16 cellular contexts compared by ENCODE assay signal in genomic region chr16:27406729-27407128, GRCh38. TPM values are rescaled to one million over a fixed set of nuclear protein-coding genes. Genes with fewer than 3 reads are reported as not detected.
DNase-seq lines count a peak whose midpoint lies in the region; ATAC-seq, FAIRE-seq and TF ChIP-seq lines count a peak whose summit lies in the region.
"Had no signal": no experiment of that assay in that cellular context is flagged by ENCODE, and none has a peak within 500 bp of the region (broad histone marks: within the 10 kb centered on the region; RNA-seq: fewer than 3 reads in every experiment).

No MANE protein-coding gene starts in this region.

- peaks cover 3% of the 10 kb centered on the region for H3K9me3 Mint-ChIP-seq in activated CD4-positive, alpha-beta memory T cell treated with anti-CD3 and anti-CD28 coated beads, Interleukin-2, amount 10 ng/mL, durations not matched to agents 7 days and 5 days
- H3K9me3 Mint-ChIP-seq in GM23338 = no peaks in the 10 kb centered on the region

- H3K27me3 ChIP-seq in DND-41 (ENCODE audit: insufficient read depth, low read length, poor library complexity) = no peaks in the 10 kb centered on the region
- no peaks in the 10 kb centered on the region for H3K27me3 ChIP-seq in H1 (replicated peaks in 1 of 4; ENCODE audit: control insufficient read depth in 3 of 4, extremely low read depth in 1 of 4, insufficient read depth in 3 of 4, low read length in 3 of 4)
- H3K27me3 ChIP-seq in PC-3 (ENCODE audit: low read length) = no peaks in the 10 kb centered on the region
- no peaks in the 10 kb centered on the region for H3K27me3 ChIP-seq in GM23338 (ENCODE audit: insufficient read depth)
- H3K27me3 ChIP-seq: MG63 had no signal

- WGBS in H1 (ENCODE audit: extremely low coverage in 1 of 2, insufficient coverage in 1 of 2, insufficient read length in 1 of 2, insufficient replicate concordance in 2 of 2, low coverage in 1 of 2, low lambda C conversion rate in 2 of 2, missing lambda C conversion rate in 1 of 2), 2 experiments = 82% methylated on average over 2 of the region's 2 CpGs; no CpG with 5 or more reads in 1 of the 2 experiments

- H2AK5ac ChIP-seq in H1 (ENCODE audit: low read depth, low read length) = no peak overlapping the region

- no peak overlapping the region for H4K8ac ChIP-seq in H1 (ENCODE audit: extremely low read depth, insufficient read depth, low read length)

- H3F3A ChIP-seq in PC-3 (ENCODE audit: low read length, unreplicated experiment) (no peaks in the 10 kb centered on the region), GM23338 (replicated peaks; ENCODE audit: low read depth) (no peaks in the 10 kb centered on the region)

- H2BK120ac ChIP-seq in H1 (replicated peaks; ENCODE audit: low read depth, low read length) = no peak overlapping the region

- H3K27ac Mint-ChIP-seq in activated CD4-positive, alpha-beta memory T cell treated with anti-CD3 and anti-CD28 coated beads, Interleukin-2, amount 10 ng/mL, durations not matched to agents 7 days and 5 days = peak overlapping the region; percentile 87
- H3K27ac Mint-ChIP-seq in GM23338 = no peak overlapping the region

- H3K9ac ChIP-seq in DND-41 (ENCODE audit: low read depth, low read length) = no peak overlapping the region
- no peak overlapping the region for H3K9ac ChIP-seq in H1 (replicated peaks in 1 of 4; ENCODE audit: extremely low read depth in 1 of 4, low read depth in 3 of 4, low read length in 3 of 4)
- H3K9ac ChIP-seq in PC-3 (ENCODE audit: low read length) = no peak overlapping the region

- POLR2A ChIA-PET in activated CD4-positive, alpha-beta memory T cell treated with anti-CD3 and anti-CD28 coated beads, Interleukin-2, amount 10 ng/mL, durations not matched to agents 7 days and 5 days (lab: Charles Lee) = interaction anchor here (0.6 to 9.3 kb wide), 11 partner anchors 12 to 233 kb away, joined by 3 to 80 read pairs (median 5); partner anchors contain the start of gene KATNIP
- POLR2A ChIA-PET in H1 (lab: Charles Lee; ENCODE audit: partially characterized antibody) (no interaction called here), PC-3 (lab: Charles Lee; ENCODE audit: unreplicated experiment) (interaction anchor here (0.6 kb wide), 1 partner anchor 203 kb away, joined by 3 read pairs; no protein-coding TSS in a partner anchor)

- peak overlapping the region; percentile 70 for H3K4me3 Mint-ChIP-seq in activated CD4-positive, alpha-beta memory T cell treated with anti-CD3 and anti-CD28 coated beads, Interleukin-2, amount 10 ng/mL, durations not matched to agents 7 days and 5 days
- H3K4me3 Mint-ChIP-seq in GM23338 = no peak overlapping the region
- H3K4me3 Mint-ChIP-seq: H9 had no signal

- H3K4me1 ChIP-seq in DND-41 (ENCODE audit: insufficient read depth, low read length) = peaks cover 40% of the 10 kb centered on the region
- peaks cover 0 to 6% (median 4%) of the 10 kb centered on the region in 4 experiments; a peak in 3 of 7 replicates for H3K4me1 ChIP-seq in H1 (replicated peaks in 1 of 4; ENCODE audit: control insufficient read depth in 3 of 4, insufficient read depth in 4 of 4, low read length in 3 of 4)
- H3K4me1 ChIP-seq in PC-3 (ENCODE audit: insufficient read depth, low read length) = no peaks in the 10 kb centered on the region
- H3K4me1 ChIP-seq in GM23338 (ENCODE audit: insufficient read depth) = peaks cover 6% of the 10 kb centered on the region; the same call in 1 of the 2 replicates

- DNase-seq in AG20443 (ENCODE audit: low spot score) (peak; percentile 6), DND-41 (no peak), H1 (ENCODE audit: low read depth in 1 of 2, low spot score in 2 of 2) (no peak), PC-3 (no peak), GM23338 (ENCODE audit: low spot score) (no peak), amygdala (lab: John Stamatoyannopoulos, UW) (no peak)
- DNase-seq in activated CD4-positive, alpha-beta memory T cell treated with anti-CD3 and anti-CD28 coated beads, Interleukin-2, amount 10 ng/mL, durations not matched to agents 7 days and 5 days = no peak
- DNase-seq: glutamatergic neuron; H9; Right ventricle myocardium superior; stimulated activated CD4-positive, alpha-beta T cell treated with anti-CD3 and anti-CD28 coated beads, Interleukin-1b, Interleukin-23, amount 100 ng/mL, for 48 hours had no signal

- H2BK5ac ChIP-seq in H1 (ENCODE audit: low read depth, low read length) = no peak overlapping the region

- H3K23ac ChIP-seq in H1 (ENCODE audit: insufficient read length) = no peak overlapping the region

- no peak overlapping the region for H3K18ac ChIP-seq in H1 (ENCODE audit: extremely low read depth, low read length)

- H2BK12ac ChIP-seq in H1 (ENCODE audit: low read depth, low read length) = no peak overlapping the region

- H3K27me3 Mint-ChIP-seq in activated CD4-positive, alpha-beta memory T cell treated with anti-CD3 and anti-CD28 coated beads, Interleukin-2, amount 10 ng/mL, durations not matched to agents 7 days and 5 days = no peaks in the 10 kb centered on the region
- peaks cover 3% of the 10 kb centered on the region for H3K27me3 Mint-ChIP-seq in GM23338 (ENCODE audit: insufficient read depth, low read depth, poor library complexity)

- H3K56ac ChIP-seq in H1 (replicated peaks; ENCODE audit: insufficient read length, low read depth, low read length) = no peak overlapping the region

- no peaks in the 10 kb centered on the region for H4K20me1 ChIP-seq in DND-41 (ENCODE audit: insufficient read depth, low read length)
- no peaks in the 10 kb centered on the region for H4K20me1 ChIP-seq in H1 (replicated peaks in 1 of 2; ENCODE audit: control insufficient read depth in 1 of 2, insufficient read depth in 2 of 2, low read length in 2 of 2)
- H4K20me1 ChIP-seq in PC-3 (ENCODE audit: low read length) = no peaks in the 10 kb centered on the region
- H4K20me1 ChIP-seq in GM23338 (replicated peaks; ENCODE audit: insufficient read depth) = no peaks in the 10 kb centered on the region

- no peaks in the 10 kb centered on the region for H3K23me2 ChIP-seq in H1 (ENCODE audit: low read depth, low read length)

- H3K4me2 ChIP-seq in DND-41 (ENCODE audit: insufficient read depth, low read length) (no peak overlapping the region), H1 (ENCODE audit: insufficient read depth in 1 of 2, low read depth in 2 of 2, low read length in 2 of 2) (no peak overlapping the region), PC-3 (ENCODE audit: low read length) (no peak overlapping the region), GM23338 (no peak overlapping the region)

- H3K27ac ChIP-seq in DND-41 (ENCODE audit: low read length) (peak overlapping the region; percentile 39; the same call in 1 of the 2 replicates), H1 (ENCODE audit: low read depth, low read length) (no peak overlapping the region), PC-3 (ENCODE audit: low read length) (no peak overlapping the region), GM23338 (ENCODE audit: low read depth) (no peak overlapping the region)
- H3K27ac ChIP-seq: C4-2B had no signal

- H4K5ac ChIP-seq in H1 (ENCODE audit: insufficient read length, low read depth, low read length) = no peak overlapping the region

- peaks cover 47% of the 10 kb centered on the region for H3K36me3 Mint-ChIP-seq in activated CD4-positive, alpha-beta memory T cell treated with anti-CD3 and anti-CD28 coated beads, Interleukin-2, amount 10 ng/mL, durations not matched to agents 7 days and 5 days (ENCODE audit: low read depth)
- no peaks in the 10 kb centered on the region; the same call in 2 of the 3 replicates for H3K36me3 Mint-ChIP-seq in GM23338 (ENCODE audit: low read depth)

- no peak for ATAC-seq in DND-41 (ENCODE audit: insufficient read depth, low read depth)
- no peak for ATAC-seq in PC-3
- no peak for ATAC-seq in GM21447 (IDR thresholded peaks at IDR 0.05; ENCODE audit: unreplicated experiment)
- ATAC-seq in GM23338 = no peak

- H2AFZ ChIP-seq in DND-41 (ENCODE audit: low read depth, low read length) (no peak overlapping the region), H1 (ENCODE audit: low read length) (no peak overlapping the region), PC-3 (ENCODE audit: low read length) (no peak overlapping the region), GM23338 (no peak overlapping the region)

- no peak overlapping the region for H2BK20ac ChIP-seq in H1 (ENCODE audit: low read length)

- H3K4ac ChIP-seq in H1 (replicated peaks; ENCODE audit: insufficient read length, low read depth, low read length) = no peak overlapping the region

- no peak for TF ChIP-seq POLR2A in H1 (IDR thresholded peaks at IDR 0.05; ENCODE audit: control extremely low read depth in 1 of 2, low read depth in 2 of 2, low read length in 2 of 2)

- no peaks in the 10 kb centered on the region for H3K9me3 ChIP-seq in DND-41 (ENCODE audit: insufficient read depth, low read length, severe bottlenecking)
- no peaks in the 10 kb centered on the region for H3K9me3 ChIP-seq in H1 (ENCODE audit: insufficient read depth in 2 of 2, low read depth in 1 of 2, low read length in 1 of 2)
- H3K9me3 ChIP-seq in PC-3 (ENCODE audit: low read length) = no peaks in the 10 kb centered on the region

- no peak for TF ChIP-seq CTCF in DND-41 (IDR thresholded peaks at IDR 0.05; ENCODE audit: borderline replicate concordance, extremely low read depth, low read length, poor library complexity, severe bottlenecking)
- no peak for TF ChIP-seq CTCF in H1 (IDR thresholded peaks at IDR 0.05; ENCODE audit: control extremely low read depth in 1 of 3, insufficient read depth in 1 of 3, low read depth in 1 of 3, low read length in 3 of 3)
- TF ChIP-seq CTCF in PC-3 (conservative IDR thresholded peaks at IDR 0.05; ENCODE audit: low read depth, low read length) = no peak
- TF ChIP-seq CTCF in GM23338 (conservative IDR thresholded peaks at IDR 0.05; ENCODE audit: low read depth in 2 of 2) = no peak

- FAIRE-seq in H1 (lab: Jason Lieb, UNC) = no peak
- FAIRE-seq: endothelial cell of umbilical vein, TTC549 had no signal

- H3K79me1 ChIP-seq in H1 (ENCODE audit: low read depth, low read length) = no peaks in the 10 kb centered on the region

- no peak overlapping the region for H3K4me3 ChIP-seq in DND-41 (ENCODE audit: low read depth in 1 of 2, low read length in 2 of 2)
- H3K4me3 ChIP-seq in H1 (ENCODE audit: extremely low read depth in 1 of 4, insufficient read depth in 2 of 4, low read depth in 3 of 4, low read length in 4 of 4) = no peak overlapping the region
- H3K4me3 ChIP-seq in PC-3 (ENCODE audit: low read length) = no peak overlapping the region
- no peak overlapping the region for H3K4me3 ChIP-seq in GM23338
- H3K4me3 ChIP-seq: MG63 had no signal

- intact Hi-C loops in PC-3 (cut with micrococcal nuclease) = no loop called here

- H4K91ac ChIP-seq in H1 (replicated peaks; ENCODE audit: insufficient read length, low read length) = no peak overlapping the region

- no peak for TF ChIP-seq RAD21 in H1 (IDR thresholded peaks at IDR 0.05 in 1 of 2, conservative IDR thresholded peaks at IDR 0.05 in 1 of 2; ENCODE audit: low read depth in 2 of 2, low read length in 2 of 2)

- H3K9me2 ChIP-seq in PC-3 (replicated peaks; ENCODE audit: low read length) (no peaks in the 10 kb centered on the region), GM23338 (ENCODE audit: insufficient read depth) (no peaks in the 10 kb centered on the region)

- H3K79me2 ChIP-seq in DND-41 (ENCODE audit: insufficient read depth, low read length) = no peaks in the 10 kb centered on the region
- H3K79me2 ChIP-seq in H1 (ENCODE audit: control insufficient read depth in 1 of 2, insufficient read depth in 2 of 2, low read length in 2 of 2) = no peaks in the 10 kb centered on the region
- H3K79me2 ChIP-seq in PC-3 (ENCODE audit: low read length) = no peaks in the 10 kb centered on the region
- no peaks in the 10 kb centered on the region for H3K79me2 ChIP-seq in GM23338 (replicated peaks; ENCODE audit: insufficient read depth)

- H3K36me3 ChIP-seq in DND-41 (ENCODE audit: insufficient read depth, low read length) (no peaks in the 10 kb centered on the region), H1 (ENCODE audit: control insufficient read depth in 2 of 4, insufficient read depth in 4 of 4, low read length in 3 of 4) (no peaks in the 10 kb centered on the region), PC-3 (ENCODE audit: low read depth, low read length) (no peaks in the 10 kb centered on the region), GM23338 (ENCODE audit: insufficient read depth) (no peaks in the 10 kb centered on the region)
- H3K36me3 ChIP-seq: MG63 had no signal

- 0 out of 2 replicates have a peak overlapping the region, but pooled peaks have one; percentile 12 for H2BK15ac ChIP-seq in H1 (ENCODE audit: low read length)

- CTCF ChIA-PET in activated CD4-positive, alpha-beta memory T cell treated with anti-CD3 and anti-CD28 coated beads, Interleukin-2, amount 10 ng/mL, durations not matched to agents 7 days and 5 days (lab: Charles Lee) = interaction anchor here (0.8 to 2.4 kb wide), 12 partner anchors 14 to 297 kb away, joined by 3 to 10 read pairs (median 4); no protein-coding TSS in a partner anchor
- CTCF ChIA-PET in H1 (lab: Charles Lee; ENCODE audit: partially characterized antibody) = interaction anchor here (0.6 to 1.2 kb wide), 4 partner anchors 28 to 50 kb away, joined by 3 read pairs; no protein-coding TSS in a partner anchor
- CTCF ChIA-PET in PC-3 (lab: Charles Lee) = no interaction called here

- H3K4me1 Mint-ChIP-seq in activated CD4-positive, alpha-beta memory T cell treated with anti-CD3 and anti-CD28 coated beads, Interleukin-2, amount 10 ng/mL, durations not matched to agents 7 days and 5 days = peaks cover 85% of the 10 kb centered on the region
- H3K4me1 Mint-ChIP-seq in GM23338 = peaks cover 19% of the 10 kb centered on the region; the same call in 2 of the 3 replicates

- no peak overlapping the region for H3K14ac ChIP-seq in H1 (ENCODE audit: insufficient read length)

- TF ChIP-seq EP300 in H1 (IDR thresholded peaks at IDR 0.05; ENCODE audit: borderline replicate concordance in 1 of 2, low read depth in 2 of 2, low read length in 2 of 2) = no peak

- BruUV-seq in PC-3 (replicated peaks; lab: Mats Ljungman, UMichigan) = no TSS peak

RNA-seq across cellular contexts. Expression of gene IL21R, which starts 4.8 kb away (rescaled TPM):
- total RNA-seq in activated CD4-positive, alpha-beta memory T cell treated with anti-CD3 and anti-CD28 coated beads, Interleukin-2, amount 10 ng/mL, durations not matched to agents 7 days and 5 days = 10 to 100 TPM; 29.2 to 29.5 TPM
- 0.34 TPM in 2 replicates for total RNA-seq in H1 (2021; fragmentation: NEBNext Ultra II Directional; extraction: Animal tissue kit (Norgen Biotek cat#: 25700))
- 0.70 and 0.75 TPM in 2 replicates for polyA plus RNA-seq in H1 (2011; rRNA removed)
- polyA plus RNA-seq in H1 (2011; cell fraction: cytosol; rRNA removed) = 0.79 TPM
- polyA plus RNA-seq in H1 (2011; cell fraction: nucleus; rRNA removed) = 0.43 TPM
- 0.29 to 0.58 TPM (median 0.34 TPM) in 4 replicates for polyA plus RNA-seq in H1 (2012, experiment 1 of 2)
- polyA plus RNA-seq in H1 (2012, experiment 2 of 2) = 0.33 TPM
- polyA plus RNA-seq in H1 (2013, experiment 1 of 2) = 0.97 TPM
- polyA plus RNA-seq in H1 (2013, experiment 2 of 2) = 0.96 TPM
- polyA minus RNA-seq in H1 (2011; rRNA and poly(A)+ RNA removed) = 1.1 and 1.9 TPM in 2 replicates
- polyA minus RNA-seq in H1 (2011; cell fraction: cytosol; rRNA and poly(A)+ RNA removed) = not detected
- polyA minus RNA-seq in H1 (2011; cell fraction: nucleus; rRNA and poly(A)+ RNA removed) = not detected
- 0.55 TPM in 1 of 2 replicates, not detected in the other for total RNA-seq in PC-3 (2014; rRNA removed)
- 2.6 TPM in 2 replicates for total RNA-seq in GM23338 (2014; rRNA removed; shearing (Covaris generic))
- polyA plus RNA-seq in GM23338 (2016; fragmentation: Nextera tagmentation; extraction: Ambion mirVana) = 0.42 and 0.83 TPM in 2 replicates
- total RNA-seq: endothelial cell of umbilical vein had no signal
